ENCODE assay signal across 14 cellular contexts in genomic region chr3:143334231-143334630, GRCh38.
"Had no signal": no experiment of that assay in that cellular context is flagged by ENCODE, and none has a peak within 500 bp of the region (broad histone marks: within the 10 kb centered on the region; RNA-seq: fewer than 3 reads in every experiment).

No MANE protein-coding gene starts in this region.

- H3K4me3 ChIP-seq: esophagus squamous epithelium, gastrocnemius medialis, mucosa of descending colon, sigmoid colon had no signal

- H3K36me3 ChIP-seq: esophagus squamous epithelium, gastrocnemius medialis, sigmoid colon had no signal

- H3K9me3 ChIP-seq: esophagus squamous epithelium, mucosa of descending colon had no signal

- H3K4me1 ChIP-seq: gastrocnemius medialis had no signal

- DNase-seq: esophagus squamous epithelium; gastrocnemius medialis; islet precursor cell; mammary epithelial cell; mucosa of descending colon; naive thymus-derived CD8-positive, alpha-beta T cell; posterior cingulate gyrus; sigmoid colon; small intestine; stimulated activated CD4-positive, alpha-beta T cell treated with anti-CD3 and anti-CD28 coated beads, Interleukin-12 subunit alpha, Interleukin-12 subunit beta, amount 100 ng/mL, for 4 hours; stimulated activated naive CD4-positive, alpha-beta T cell had no signal

- FAIRE-seq: colon, small intestine, urothelium cell line had no signal

- ATAC-seq: gastrocnemius medialis; left lobe of liver; mucosa of descending colon; naive thymus-derived CD8-positive, alpha-beta T cell had no signal

- H3K27ac ChIP-seq: esophagus squamous epithelium, gastrocnemius medialis, sigmoid colon had no signal

- H3K27me3 ChIP-seq: esophagus squamous epithelium, gastrocnemius medialis, sigmoid colon had no signal
